ENCODE assay signal across 24 cellular contexts in the genomic region with DNA sequence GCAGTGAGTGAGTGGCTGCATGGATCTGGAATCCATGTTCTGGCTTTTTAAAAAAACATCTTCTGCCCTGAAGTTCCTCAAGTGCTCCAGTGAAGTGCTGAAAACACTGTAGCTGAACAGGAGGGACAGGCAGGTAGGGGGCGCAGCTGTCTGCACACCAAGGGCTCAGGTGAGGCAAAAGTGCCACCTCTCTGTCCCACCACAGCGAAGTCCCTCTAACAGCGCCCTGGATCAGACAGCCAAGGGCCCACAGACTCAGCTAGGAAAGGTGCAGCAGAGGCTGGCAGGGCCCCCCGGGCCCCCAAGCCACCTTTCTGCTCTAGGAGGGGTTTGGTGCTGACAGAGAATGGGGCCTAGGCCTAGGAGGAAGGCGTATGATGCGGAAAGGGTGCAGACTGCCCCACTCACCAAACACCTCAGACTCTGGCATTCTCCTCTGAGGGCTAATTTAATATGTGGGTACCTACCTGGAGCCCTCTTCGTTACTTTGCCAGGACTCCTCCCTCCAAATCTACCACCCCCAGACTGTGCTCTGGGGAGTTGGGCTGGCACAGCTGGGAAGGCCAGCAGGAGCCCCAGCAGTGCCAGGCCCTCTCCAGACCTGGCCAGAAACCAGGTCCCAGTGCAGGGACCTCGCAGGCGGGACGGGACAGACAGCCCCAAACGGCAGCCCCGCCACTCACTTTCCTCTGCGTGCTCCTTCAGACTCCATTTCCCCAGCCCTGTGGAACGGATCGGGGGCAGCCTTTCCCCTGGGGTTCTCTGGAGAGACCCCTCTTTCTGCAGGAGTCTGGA.
DNase-seq lines count a peak whose midpoint lies in the region; ATAC-seq, FAIRE-seq and TF ChIP-seq lines count a peak whose summit lies in the region.
"Had no signal": no experiment of that assay in that cellular context is flagged by ENCODE, and none has a peak within 500 bp of the region (broad histone marks: within the 10 kb centered on the region; RNA-seq: fewer than 3 reads in every experiment).

No MANE protein-coding gene starts in this region.

- POLR2A ChIA-PET in GM12878 (lab: Charles Lee): no interaction called here

- peaks cover 6% of the 10 kb centered on the region for H3K36me3 Mint-ChIP-seq in GM23338 (ENCODE audit: low read depth)
- no peaks in the 10 kb centered on the region for H3K36me3 Mint-ChIP-seq in activated naive CD8-positive, alpha-beta T cell treated with anti-CD3 and anti-CD28 coated beads, Interleukin-2, amount 50 U/mL, for 24 hours (ENCODE audit: low read depth)
- H3K36me3 Mint-ChIP-seq: activated naive CD4-positive, alpha-beta T cell treated with anti-CD3 and anti-CD28 coated beads, Interleukin-2, amount 50 U/mL, for 24 hours; CD14-positive monocyte; T-cell had no signal

- ATAC-seq in GM23338: peak; percentile 93
- ATAC-seq in GM12878: no peak
- peak; percentile 26 to 57 for ATAC-seq in lower lobe of right lung
- ATAC-seq in activated naive CD8-positive, alpha-beta T cell treated with anti-CD3 and anti-CD28 coated beads, Interleukin-2, amount 50 U/mL, for 24 hours: no peak
- no peak for ATAC-seq in activated CD4-positive, CD25-positive, alpha-beta regulatory T cell treated with anti-CD3 and anti-CD28 coated beads, Interleukin-2, amount 50 U/mL, for 24 hours
- no peak for ATAC-seq in GM19351 (IDR thresholded peaks at IDR 0.05; ENCODE audit: unreplicated experiment)
- ATAC-seq in GM21381 (IDR thresholded peaks at IDR 0.05; ENCODE audit: unreplicated experiment): no peak
- ATAC-seq: T-cell had no signal

- WGBS in GM12878 (ENCODE audit: insufficient coverage, insufficient replicate concordance, low lambda C conversion rate, missing lambda C conversion rate): 35% methylated on average over 15 of the region's 15 CpGs

- no peak overlapping the region for H3K4me3 ChIP-seq in GM23338
- H3K4me3 ChIP-seq in GM12878: no peak overlapping the region
- H3K4me3 ChIP-seq in lower lobe of right lung: no peak overlapping the region
- H3K4me3 ChIP-seq: ascending aorta, SJCRH30, suprapubic skin, uterus had no signal

- H3F3A ChIP-seq in GM23338 (replicated peaks; ENCODE audit: low read depth): no peaks in the 10 kb centered on the region

- TF ChIP-seq POLR2A in GM12878 (IDR thresholded peaks at IDR 0.05; ENCODE audit: low read depth, low read length): no peak

- SMC1A ChIA-PET in GM12878 (lab: Charles Lee; ENCODE audit: uncharacterized antibody, unreplicated experiment): no interaction called here

- peak; percentile 54 to 77 for TF ChIP-seq CTCF in GM23338 (conservative IDR thresholded peaks at IDR 0.05; ENCODE audit: low read depth in 2 of 2)
- 0 out of 6 replicates have a peak, but pooled peaks have one; percentile 5 to 12 (median 9) for TF ChIP-seq CTCF in GM12878 (IDR thresholded peaks at IDR 0.05 in 2 of 3, conservative IDR thresholded peaks at IDR 0.05 in 1 of 3; ENCODE audit: control insufficient read depth in 2 of 3, extremely low read depth in 1 of 3, insufficient read depth in 1 of 3, low read depth in 3 of 3, low read length in 3 of 3)
- TF ChIP-seq CTCF in lower lobe of right lung (IDR thresholded peaks at IDR 0.05): peak; percentile 20

- H3K79me2 ChIP-seq in GM23338 (replicated peaks; ENCODE audit: insufficient read depth): no peaks in the 10 kb centered on the region
- H3K79me2 ChIP-seq in GM12878 (ENCODE audit: control insufficient read depth, insufficient read depth, low read length): no peaks in the 10 kb centered on the region

- in situ Hi-C loops in GM12878 (cut with MboI): no loop called here

- H3K4me2 ChIP-seq in GM23338 (no peak overlapping the region), GM12878 (ENCODE audit: control insufficient read depth, insufficient read depth) (no peak overlapping the region)

- intact Hi-C loops in GM12878 (cut with micrococcal nuclease; ENCODE audit: unreplicated experiment): no loop called here
- intact Hi-C loops in lower lobe of right lung (cut with DNase I): no loop called here

- H3K27me3 ChIP-seq in GM23338 (ENCODE audit: insufficient read depth): no peaks in the 10 kb centered on the region
- no peaks in the 10 kb centered on the region; a peak in 2 of 4 replicates for H3K27me3 ChIP-seq in GM12878 (replicated peaks in 1 of 2; ENCODE audit: control insufficient read depth in 2 of 2, insufficient read depth in 2 of 2, low read length in 1 of 2)
- no peaks in the 10 kb centered on the region for H3K27me3 ChIP-seq in lower lobe of right lung (ENCODE audit: low read depth)
- H3K27me3 ChIP-seq: ascending aorta, SJCRH30, suprapubic skin, uterus had no signal

- no peaks in the 10 kb centered on the region for H4K20me1 ChIP-seq in GM23338 (replicated peaks; ENCODE audit: insufficient read depth)
- H4K20me1 ChIP-seq in GM12878 (ENCODE audit: control insufficient read depth, insufficient read depth): no peaks in the 10 kb centered on the region

- H3K9ac ChIP-seq in GM12878 (ENCODE audit: control insufficient read depth, insufficient read depth, low read length): no peak overlapping the region

- TF ChIP-seq RAD21 in GM12878 (IDR thresholded peaks at IDR 0.05; ENCODE audit: insufficient read depth, low read depth, low read length): no peak

- H3K9me2 ChIP-seq in GM23338 (ENCODE audit: insufficient read depth): no peaks in the 10 kb centered on the region

- H2AFZ ChIP-seq in GM23338: peak overlapping the region; percentile 72; the same call in 1 of the 2 replicates
- H2AFZ ChIP-seq in GM12878 (ENCODE audit: control insufficient read depth, low read depth, low read length): no peak overlapping the region

- no peak for FAIRE-seq in GM12878 (lab: Jason Lieb, UNC)
- FAIRE-seq: keratinocyte had no signal

- TF ChIP-seq EP300 in GM12878 (IDR thresholded peaks at IDR 0.05; ENCODE audit: borderline replicate concordance in 1 of 2, control insufficient read depth in 1 of 2, low read depth in 2 of 2, low read length in 2 of 2): no peak

- H3K36me3 ChIP-seq in GM23338 (ENCODE audit: insufficient read depth) (no peaks in the 10 kb centered on the region), GM12878 (ENCODE audit: control insufficient read depth in 2 of 2, insufficient read depth in 2 of 2, low read length in 1 of 2) (no peaks in the 10 kb centered on the region), lower lobe of right lung (no peaks in the 10 kb centered on the region)
- H3K36me3 ChIP-seq: ascending aorta, SJCRH30, suprapubic skin, uterus had no signal

- CTCF ChIA-PET in GM12878 (lab: Yijun Ruan, JAX): no interaction called here

- no peak overlapping the region for H3K27ac Mint-ChIP-seq in GM23338
- H3K27ac Mint-ChIP-seq in activated naive CD8-positive, alpha-beta T cell treated with anti-CD3 and anti-CD28 coated beads, Interleukin-2, amount 50 U/mL, for 24 hours: no peak overlapping the region
- H3K27ac Mint-ChIP-seq: activated naive CD4-positive, alpha-beta T cell treated with anti-CD3 and anti-CD28 coated beads, Interleukin-2, amount 50 U/mL, for 24 hours; CD14-positive monocyte; T-cell had no signal

- RAD21 ChIA-PET in GM12878 (lab: Charles Lee; ENCODE audit: unreplicated experiment): no interaction called here

- H3K9me3 Mint-ChIP-seq in GM23338: peaks cover 11% of the 10 kb centered on the region
- no peaks in the 10 kb centered on the region for H3K9me3 Mint-ChIP-seq in activated naive CD8-positive, alpha-beta T cell treated with anti-CD3 and anti-CD28 coated beads, Interleukin-2, amount 50 U/mL, for 24 hours

- H3K27me3 Mint-ChIP-seq in GM23338 (ENCODE audit: insufficient read depth, low read depth, poor library complexity): peaks cover 5% of the 10 kb centered on the region
- peaks cover 8% of the 10 kb centered on the region for H3K27me3 Mint-ChIP-seq in activated naive CD8-positive, alpha-beta T cell treated with anti-CD3 and anti-CD28 coated beads, Interleukin-2, amount 50 U/mL, for 24 hours

- DNase-seq in ELF-1 (ENCODE audit: low read depth, low spot score) (peak; percentile 46), GM23338 (ENCODE audit: low spot score) (peak; percentile 59), GM12878 (ENCODE audit: low read depth, low spot score) (no peak), lower lobe of right lung (no peak)
- DNase-seq in activated naive CD8-positive, alpha-beta T cell treated with anti-CD3 and anti-CD28 coated beads, Interleukin-2, amount 50 U/mL, for 24 hours: no peak
- DNase-seq: activated CD4-positive, alpha-beta T cell treated with anti-CD3 and anti-CD28 coated beads for 4 hours; cerebellar nuclear complex; foreskin melanocyte; hippocampal formation; NCI-H1105 treated with DMSO at 0.1 percent for 48 hours; NCI-H2029 treated with DMSO at 0.1 percent for 48 hours; NCI-H345; SJCRH30; stimulated activated CD4-positive, alpha-beta T cell treated with anti-CD3 and anti-CD28 coated beads, Interleukin-15, amount 100 ng/mL, for 24 hours; T-cell; uterus had no signal

- no TSS peak for BruUV-seq in GM12878 (replicated peaks; lab: Mats Ljungman, UMichigan)

- H3K27ac ChIP-seq in GM23338 (ENCODE audit: low read depth) (no peak overlapping the region), GM12878 (ENCODE audit: control insufficient read depth, insufficient read depth) (no peak overlapping the region), lower lobe of right lung (no peak overlapping the region)
- H3K27ac ChIP-seq: ascending aorta, SJCRH30, suprapubic skin, uterus had no signal

- H3K9me3 ChIP-seq in GM12878 (replicated peaks; ENCODE audit: control insufficient read depth, insufficient read depth, low read length) (no peaks in the 10 kb centered on the region; the same call in 2 of the 3 replicates), lower lobe of right lung (no peaks in the 10 kb centered on the region)
- H3K9me3 ChIP-seq: ascending aorta, SJCRH30, suprapubic skin, uterus had no signal

- no peaks in the 10 kb centered on the region for H3K4me1 ChIP-seq in GM23338 (ENCODE audit: insufficient read depth)
- H3K4me1 ChIP-seq in GM12878 (ENCODE audit: control insufficient read depth, insufficient read depth, low read length): no peaks in the 10 kb centered on the region
- H3K4me1 ChIP-seq in lower lobe of right lung: peaks cover 6% of the 10 kb centered on the region
- H3K4me1 ChIP-seq: ascending aorta, SJCRH30, uterus had no signal

- peaks cover 10% of the 10 kb centered on the region for H3K4me1 Mint-ChIP-seq in GM23338
- H3K4me1 Mint-ChIP-seq in activated naive CD8-positive, alpha-beta T cell treated with anti-CD3 and anti-CD28 coated beads, Interleukin-2, amount 50 U/mL, for 24 hours: no peaks in the 10 kb centered on the region
- H3K4me1 Mint-ChIP-seq: activated naive CD4-positive, alpha-beta T cell treated with anti-CD3 and anti-CD28 coated beads, Interleukin-2, amount 50 U/mL, for 24 hours had no signal

- H3K4me3 Mint-ChIP-seq in GM23338: no peak overlapping the region
- H3K4me3 Mint-ChIP-seq in activated naive CD8-positive, alpha-beta T cell treated with anti-CD3 and anti-CD28 coated beads, Interleukin-2, amount 50 U/mL, for 24 hours: no peak overlapping the region
- H3K4me3 Mint-ChIP-seq: activated naive CD4-positive, alpha-beta T cell treated with anti-CD3 and anti-CD28 coated beads, Interleukin-2, amount 50 U/mL, for 24 hours; CD14-positive monocyte; T-cell had no signal

TF ChIP-seq in GM23338, 12 proteins besides CTCF, POLR2A, EP300 and RAD21 (continues in another document):
- TF ChIP-seq ZNF114 (CRISPR knock-in tag; IDR thresholded peaks at IDR 0.05) (no peak), CREB1 (CRISPR knock-in tag; IDR thresholded peaks at IDR 0.05; ENCODE audit: low read depth) (no peak)

TF ChIP-seq in GM12878, 131 proteins besides CTCF, POLR2A, EP300 and RAD21 (continues in another document):
- TF ChIP-seq SIN3A (IDR thresholded peaks at IDR 0.05; ENCODE audit: low read depth, low read length) (no peak), BACH1 (IDR thresholded peaks at IDR 0.05; ENCODE audit: borderline replicate concordance) (no peak)

Comparison
In these comparisons a context has a peak if more than half of its experiments do, and no peak if none do; other contexts are left out.
1. DNase-seq: peak in ELF-1 (single experiment) and GM23338 (single experiment); none in GM12878 (single experiment), lower lobe of right lung (single experiment) and activated naive CD8-positive, alpha-beta T cell treated with anti-CD3 and anti-CD28 coated beads, Interleukin-2, amount 50 U/mL, for 24 hours (single experiment).
2. ATAC-seq: peak in GM23338 (single experiment) and lower lobe of right lung (2 of 2); none in GM12878 (single experiment), activated naive CD8-positive, alpha-beta T cell treated with anti-CD3 and anti-CD28 coated beads, Interleukin-2, amount 50 U/mL, for 24 hours (single experiment), activated CD4-positive, CD25-positive, alpha-beta regulatory T cell treated with anti-CD3 and anti-CD28 coated beads, Interleukin-2, amount 50 U/mL, for 24 hours (0 of 2), GM19351 (single experiment) and GM21381 (single experiment).
3. CTCF ChIP-seq: peak in every context shown above with its lines; median percentile 66 in GM23338; 20 in lower lobe of right lung; 9 in GM12878.